In the genomic region with DNA sequence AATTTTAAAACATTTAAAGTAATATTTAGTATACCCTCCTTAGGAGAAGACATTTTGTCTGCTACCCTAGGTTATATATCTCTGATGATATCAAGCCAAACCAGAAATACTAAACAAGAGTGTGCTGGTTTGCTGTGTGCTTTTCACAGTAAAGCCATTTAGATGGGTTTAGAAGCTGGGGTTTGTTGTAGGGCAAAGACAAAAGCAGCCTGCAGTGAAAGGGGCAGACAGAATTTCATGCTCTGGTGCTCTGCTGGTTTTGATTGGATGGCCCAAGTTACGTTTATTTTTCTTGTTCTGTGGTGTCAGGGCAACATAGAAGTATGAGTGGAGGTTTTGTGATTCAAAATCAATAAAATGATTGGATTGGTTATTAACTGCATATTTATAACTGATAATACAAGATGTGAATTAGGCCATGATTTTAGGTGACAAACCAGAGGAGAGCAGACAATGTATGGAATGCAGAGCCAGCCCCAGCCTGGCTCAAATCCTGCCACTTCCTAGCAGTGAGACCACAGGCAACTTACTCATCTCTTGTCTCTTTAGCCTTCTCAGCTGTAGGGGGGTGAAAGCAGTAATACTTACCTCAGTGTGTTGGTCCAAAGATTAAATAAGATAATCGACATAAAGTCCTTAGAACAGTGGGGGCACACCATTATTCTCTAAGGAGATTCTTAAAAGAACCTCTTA, we compare ENCODE assay signal across 32 cellular contexts. TPM values are rescaled to one million over a fixed set of nuclear protein-coding genes. Genes with fewer than 3 reads are reported as not detected.
"Had no signal": no experiment of that assay in that cellular context is flagged by ENCODE, and none has a peak within 500 bp of the region (broad histone marks: within the 10 kb centered on the region; RNA-seq: fewer than 3 reads in every experiment).

No MANE protein-coding gene starts in this region.

- H3K27ac ChIP-seq: colonic mucosa, dorsolateral prefrontal cortex, esophagus squamous epithelium, gastrocnemius medialis, right lobe of liver, stomach, uterus had no signal

- H3K9me3 ChIP-seq: colonic mucosa, esophagus squamous epithelium, gastrocnemius medialis, right lobe of liver, stomach, uterus had no signal

- H3K4me3 Mint-ChIP-seq: activated B cell treated with CpG ODN at 0.5 μM for 24 hours; activated CD4-positive, alpha-beta T cell treated with anti-CD3 and anti-CD28 coated beads for 36 hours; activated naive CD8-positive, alpha-beta T cell treated with anti-CD3 and anti-CD28 coated beads for 36 hours; activated T-cell treated with anti-CD3 and anti-CD28 coated beads, Interleukin-2, amount 50 U/mL, for 24 hours; memory B cell; nephron; stimulated activated memory B cell treated with anti-CD40 and anti-IgM and Interleukin-4, amounts not matched to agents 10 μg/mL and 1 μg/mL and 100 μg/mL, for 72 hours had no signal

- H3K36me3 Mint-ChIP-seq: activated naive CD8-positive, alpha-beta T cell treated with anti-CD3 and anti-CD28 coated beads for 36 hours; memory B cell; stimulated activated memory B cell treated with anti-CD40 and anti-IgM and Interleukin-4, amounts not matched to agents 10 μg/mL and 1 μg/mL and 100 μg/mL, for 72 hours had no signal

- H3K4me3 ChIP-seq: colonic mucosa, dorsolateral prefrontal cortex, esophagus squamous epithelium, gastrocnemius medialis, right lobe of liver, stomach, uterus had no signal

- H3K9me3 Mint-ChIP-seq: activated B cell treated with CpG ODN at 0.5 μM for 24 hours; activated naive CD8-positive, alpha-beta T cell treated with anti-CD3 and anti-CD28 coated beads for 36 hours; activated T-cell treated with anti-CD3 and anti-CD28 coated beads, Interleukin-2, amount 50 U/mL, for 24 hours; activated T-helper 2 cell treated with anti-CD3 and anti-CD28 coated beads, Interferon-gamma antibody, Interleukin-2, Interleukin-4, amounts not matched to agents 10 μg/mL and 5 μg/mL and 100 μg/mL, durations not matched to agents 14 hours and 24 hours and 36 hours; memory B cell; nephron; stimulated activated memory B cell treated with anti-CD40 and anti-IgM and Interleukin-4, amounts not matched to agents 10 μg/mL and 1 μg/mL and 100 μg/mL, for 72 hours had no signal

- H3K27me3 ChIP-seq: colonic mucosa, uterus had no signal

- H3K27ac Mint-ChIP-seq: activated B cell treated with CpG ODN at 0.5 μM for 24 hours; activated CD4-positive, alpha-beta T cell treated with anti-CD3 and anti-CD28 coated beads for 36 hours; activated T-cell treated with anti-CD3 and anti-CD28 coated beads, Interleukin-2, amount 50 U/mL, for 24 hours; activated T-helper 2 cell treated with anti-CD3 and anti-CD28 coated beads, Interferon-gamma antibody, Interleukin-2, Interleukin-4, amounts not matched to agents 10 μg/mL and 5 μg/mL and 100 μg/mL, durations not matched to agents 14 hours and 24 hours and 36 hours; memory B cell; nephron; stimulated activated memory B cell treated with anti-CD40 and anti-IgM and Interleukin-4, amounts not matched to agents 10 μg/mL and 1 μg/mL and 100 μg/mL, for 72 hours had no signal

- H3K4me1 Mint-ChIP-seq: activated B cell treated with CpG ODN at 0.5 μM for 24 hours; activated CD4-positive, alpha-beta T cell treated with anti-CD3 and anti-CD28 coated beads for 36 hours; activated naive CD8-positive, alpha-beta T cell treated with anti-CD3 and anti-CD28 coated beads for 36 hours; memory B cell; nephron; stimulated activated memory B cell treated with anti-CD40 and anti-IgM and Interleukin-4, amounts not matched to agents 10 μg/mL and 1 μg/mL and 100 μg/mL, for 72 hours had no signal

- DNase-seq: activated B cell treated with CpG ODN at 0.5 μM for 24 hours; activated CD4-positive, alpha-beta T cell treated with anti-CD3 and anti-CD28 coated beads for 36 hours; activated CD4-positive, alpha-beta T cell treated with anti-CD3 and anti-CD28 coated beads, Interleukin-2, amount 50 U/mL, for 4 hours; activated CD8-positive, alpha-beta memory T cell treated with anti-CD3 and anti-CD28 coated beads for 24 hours; activated CD8-positive, alpha-beta memory T cell treated with anti-CD3 and anti-CD28 coated beads, Interleukin-2, amount 50 U/mL, for 4 hours; activated naive CD4-positive, alpha-beta T cell; activated naive CD8-positive, alpha-beta T cell treated with anti-CD3 and anti-CD28 coated beads for 36 hours; activated T-cell treated with anti-CD3 and anti-CD28 coated beads, Interleukin-2, amount 50 U/mL, for 24 hours; colonic mucosa; dorsolateral prefrontal cortex; esophagus squamous epithelium; gastrocnemius medialis; hippocampal formation; left cardiac atrium; occipital lobe; right lobe of liver; small intestine; stimulated activated CD4-positive, alpha-beta T cell treated with anti-CD3 and anti-CD28 coated beads, Interleukin-15, amount 100 ng/mL, for 24 hours; stomach; T1000; trophoblast cell; uterus had no signal

- FAIRE-seq: bronchial epithelial cell, islet of Langerhans, small intestine had no signal

- ATAC-seq: activated CD4-positive, alpha-beta T cell treated with anti-CD3 and anti-CD28 coated beads for 36 hours; gastrocnemius medialis; left cardiac atrium; right lobe of liver; stimulated activated memory B cell treated with anti-CD40 and anti-IgM and Interleukin-4, amounts not matched to agents 10 μg/mL and 1 μg/mL and 100 μg/mL, for 72 hours had no signal

- H3K36me3 ChIP-seq: colonic mucosa, esophagus squamous epithelium, gastrocnemius medialis, right lobe of liver, stomach, uterus had no signal

- H3K4me1 ChIP-seq: colonic mucosa, esophagus squamous epithelium, gastrocnemius medialis, right lobe of liver, stomach, uterus had no signal

RNA-seq across cellular contexts. Expression of gene SKOR2, which starts 44.4 kb away (rescaled TPM):
- total RNA-seq: activated B cell treated with CpG ODN at 0.5 μM for 24 hours; activated naive CD8-positive, alpha-beta T cell treated with anti-CD3 and anti-CD28 coated beads for 36 hours; activated T-helper 2 cell treated with anti-CD3 and anti-CD28 coated beads, Interferon-gamma antibody, Interleukin-2, Interleukin-4, amounts not matched to agents 10 μg/mL and 5 μg/mL and 100 μg/mL, durations not matched to agents 14 hours and 24 hours and 36 hours; bronchial epithelial cell; colonic mucosa; esophagus squamous epithelium; gastrocnemius medialis; left cardiac atrium; liver; mononuclear cell; myocyte; occipital lobe; right lobe of liver; stomach; temporal lobe; uterus had no signal
- polyA plus RNA-seq: liver, small intestine, stomach had no signal
